Comparison of ENCODE assay signal across 9 cellular contexts in the genomic region with DNA sequence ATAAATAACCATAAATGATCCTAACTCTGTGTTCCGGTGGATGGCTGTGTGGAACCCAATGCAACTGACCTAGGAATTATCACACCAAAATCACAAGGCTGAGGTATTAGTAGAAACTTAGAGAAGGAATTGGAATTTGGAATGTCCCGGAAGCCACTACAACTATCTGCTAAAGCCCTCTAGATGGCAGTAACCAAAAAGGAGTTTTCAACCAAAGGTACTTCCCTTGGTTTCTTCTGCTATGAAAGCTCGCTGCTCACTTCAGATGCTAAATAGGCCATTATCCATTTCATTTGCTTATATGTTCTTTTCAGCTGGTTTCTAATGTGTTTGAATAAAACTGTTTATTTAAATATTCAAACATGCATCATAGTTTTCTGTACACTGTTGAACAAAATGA.
DNase-seq lines count a peak whose midpoint lies in the region; ATAC-seq and TF ChIP-seq lines count a peak whose summit lies in the region.
"Had no signal": no experiment of that assay in that cellular context is flagged by ENCODE, and none has a peak within 500 bp of the region (broad histone marks: within the 10 kb centered on the region; RNA-seq: fewer than 3 reads in every experiment).

No MANE protein-coding gene starts in this region.

- H3K4me3 Mint-ChIP-seq in Caco-2 (ENCODE audit: unreplicated experiment): no peak overlapping the region
- H3K4me3 Mint-ChIP-seq in activated naive CD4-positive, alpha-beta T cell treated with anti-CD3 and anti-CD28 coated beads for 36 hours: no peak overlapping the region
- H3K4me3 Mint-ChIP-seq: activated naive CD8-positive, alpha-beta T cell had no signal

- no peaks in the 10 kb centered on the region for H3K4me1 ChIP-seq in Caco-2
- peaks cover 1% of the 10 kb centered on the region; the same call in 1 of the 2 replicates for H3K4me1 ChIP-seq in iPS DF 6.9 (ENCODE audit: control insufficient read depth, insufficient read depth, low read length)

- POLR2A ChIA-PET in Caco-2 (lab: Charles Lee): no interaction called here

- H3K9me3 Mint-ChIP-seq in Caco-2 (ENCODE audit: unreplicated experiment): no peaks in the 10 kb centered on the region
- peaks cover 6% of the 10 kb centered on the region for H3K9me3 Mint-ChIP-seq in activated naive CD4-positive, alpha-beta T cell treated with anti-CD3 and anti-CD28 coated beads for 36 hours

- CTCF ChIA-PET in Caco-2 (lab: Charles Lee): interaction anchor here (0.6 to 1.1 kb wide), 2 partner anchors 57 to 290 kb away, joined by 3 read pairs; no protein-coding TSS in a partner anchor
- CTCF ChIA-PET in activated naive CD4-positive, alpha-beta T cell treated with anti-CD3 and anti-CD28 coated beads for 36 hours (lab: Charles Lee): no interaction called here

- H3K4me1 Mint-ChIP-seq in Caco-2 (ENCODE audit: low read depth, unreplicated experiment): no peaks in the 10 kb centered on the region
- H3K4me1 Mint-ChIP-seq in activated naive CD4-positive, alpha-beta T cell treated with anti-CD3 and anti-CD28 coated beads for 36 hours (ENCODE audit: low read depth): no peaks in the 10 kb centered on the region

- ATAC-seq in HG02852 (IDR thresholded peaks at IDR 0.05; ENCODE audit: unreplicated experiment): no peak

- TF ChIP-seq CTCF in Caco-2 (IDR thresholded peaks at IDR 0.05; ENCODE audit: insufficient read depth in 1 of 2, low read depth in 1 of 2, low read length in 1 of 2, severe bottlenecking in 1 of 2, unreplicated experiment in 1 of 2) (peak; percentile 39 to 61), LNCaP clone FGC (IDR thresholded peaks at IDR 0.05; ENCODE audit: control insufficient read depth, extremely low read depth, insufficient read depth) (peak; percentile 55)

- H3K4me3 ChIP-seq in Caco-2 (ENCODE audit: low read depth, low read length) (no peak overlapping the region), LNCaP clone FGC (ENCODE audit: low read depth, low read length) (no peak overlapping the region), iPS DF 6.9 (ENCODE audit: low read length) (no peak overlapping the region)

- no peak overlapping the region for H3K27ac Mint-ChIP-seq in Caco-2 (ENCODE audit: unreplicated experiment)
- no peak overlapping the region for H3K27ac Mint-ChIP-seq in activated naive CD4-positive, alpha-beta T cell treated with anti-CD3 and anti-CD28 coated beads for 36 hours
- H3K27ac Mint-ChIP-seq: activated naive CD8-positive, alpha-beta T cell had no signal

- intact Hi-C loops in Caco-2 (cut with micrococcal nuclease; ENCODE audit: unreplicated experiment): loop anchor here (1.0 kb wide), 2 partner anchors 57 to 400 kb away; no protein-coding TSS in a partner anchor
- intact Hi-C loops in activated naive CD4-positive, alpha-beta T cell treated with anti-CD3 and anti-CD28 coated beads for 36 hours (cut with micrococcal nuclease): no loop called here

- H3K27me3 ChIP-seq in Caco-2 (replicated peaks; ENCODE audit: control insufficient read depth, insufficient read depth, low read length) (no peaks in the 10 kb centered on the region), iPS DF 6.9 (ENCODE audit: control insufficient read depth, insufficient read depth, low read length) (no peaks in the 10 kb centered on the region)

- H3K9me3 ChIP-seq in Caco-2: no peaks in the 10 kb centered on the region
- no peaks in the 10 kb centered on the region for H3K9me3 ChIP-seq in iPS DF 6.9 (ENCODE audit: control insufficient read depth, insufficient read depth, low read length)

- no peaks in the 10 kb centered on the region for H3K27me3 Mint-ChIP-seq in Caco-2 (ENCODE audit: insufficient read depth, unreplicated experiment)
- H3K27me3 Mint-ChIP-seq in activated naive CD4-positive, alpha-beta T cell treated with anti-CD3 and anti-CD28 coated beads for 36 hours (ENCODE audit: low read depth): no peaks in the 10 kb centered on the region
- H3K27me3 Mint-ChIP-seq: activated naive CD8-positive, alpha-beta T cell had no signal

- no peaks in the 10 kb centered on the region for H3K36me3 ChIP-seq in Caco-2 (ENCODE audit: control insufficient read depth, insufficient read depth, low read length)
- H3K36me3 ChIP-seq in iPS DF 6.9 (ENCODE audit: control insufficient read depth, insufficient read depth, low read length): no peaks in the 10 kb centered on the region

- BruUV-seq in Caco-2 (replicated peaks; lab: Mats Ljungman, UMichigan): no TSS peak

- no peak overlapping the region for H3K27ac ChIP-seq in iPS DF 6.9 (ENCODE audit: low read length)

- WGBS in iPS DF 6.9 (ENCODE audit: insufficient coverage, insufficient read length): no CpG with 5 or more reads among the region's 3 CpGs

- no peaks in the 10 kb centered on the region for H3K36me3 Mint-ChIP-seq in Caco-2 (ENCODE audit: insufficient read depth, unreplicated experiment)
- H3K36me3 Mint-ChIP-seq in activated naive CD4-positive, alpha-beta T cell treated with anti-CD3 and anti-CD28 coated beads for 36 hours (ENCODE audit: low read depth): no peaks in the 10 kb centered on the region
- H3K36me3 Mint-ChIP-seq: activated naive CD8-positive, alpha-beta T cell had no signal

- peak in 1 of 2 experiments; percentile 26 for DNase-seq in Caco-2
- DNase-seq in LNCaP clone FGC (ENCODE audit: low read depth): peak; percentile 4
- DNase-seq in SKM-1 (lab: John Stamatoyannopoulos, UW; ENCODE audit: unreplicated experiment): peak; percentile 20
- peak; percentile 25 for DNase-seq in iPS DF 6.9 (ENCODE audit: low read depth, low spot score)
- no peak for DNase-seq in stimulated activated CD4-positive, alpha-beta T cell treated with anti-CD3 and anti-CD28 coated beads, Interleukin-2, amount 100 ng/mL, for 48 hours
- no peak for DNase-seq in stimulated activated CD4-positive, alpha-beta T cell treated with anti-CD3 and anti-CD28 coated beads, Interleukin-15, amount 100 ng/mL, for 24 hours
- DNase-seq in activated naive CD4-positive, alpha-beta T cell treated with anti-CD3 and anti-CD28 coated beads for 36 hours: no peak

Comparison
In these comparisons a context has a peak if more than half of its experiments do, and no peak if none do; other contexts are left out.
1. DNase-seq: peak in LNCaP clone FGC (single experiment), SKM-1 (single experiment) and iPS DF 6.9 (single experiment); none in stimulated activated CD4-positive, alpha-beta T cell treated with anti-CD3 and anti-CD28 coated beads, Interleukin-2, amount 100 ng/mL, for 48 hours (0 of 2), stimulated activated CD4-positive, alpha-beta T cell treated with anti-CD3 and anti-CD28 coated beads, Interleukin-15, amount 100 ng/mL, for 24 hours (single experiment) and activated naive CD4-positive, alpha-beta T cell treated with anti-CD3 and anti-CD28 coated beads for 36 hours (single experiment).